23 cellular contexts compared by ENCODE assay signal in genomic region chr6:156841508-156841907, GRCh38.
"Had no signal": no experiment of that assay in that cellular context is flagged by ENCODE, and none has a peak within 500 bp of the region (broad histone marks: within the 10 kb centered on the region; RNA-seq: fewer than 3 reads in every experiment).

No MANE protein-coding gene starts in this region.

- H3K27ac Mint-ChIP-seq: activated CD4-positive, alpha-beta memory T cell treated with anti-CD3 and anti-CD28 coated beads for 36 hours; activated CD4-positive, alpha-beta T cell treated with anti-CD3 and anti-CD28 coated beads, Interleukin-2, amount 10 ng/mL, durations not matched to agents 24 days and 14 days; activated naive CD4-positive, alpha-beta T cell treated with anti-CD3 and anti-CD28 coated beads, Interleukin-2, amount 50 U/mL, for 24 hours; activated naive CD8-positive, alpha-beta T cell treated with anti-CD3 and anti-CD28 coated beads, Interleukin-2, amount 50 U/mL, for 24 hours had no signal

- H3K4me1 ChIP-seq: colonic mucosa had no signal

- H3K27me3 Mint-ChIP-seq: activated CD4-positive, alpha-beta memory T cell treated with anti-CD3 and anti-CD28 coated beads for 36 hours; activated CD4-positive, alpha-beta T cell treated with anti-CD3 and anti-CD28 coated beads, Interleukin-2, amount 10 ng/mL, durations not matched to agents 24 days and 14 days; activated naive CD4-positive, alpha-beta T cell treated with anti-CD3 and anti-CD28 coated beads, Interleukin-2, amount 50 U/mL, for 24 hours; activated naive CD8-positive, alpha-beta T cell treated with anti-CD3 and anti-CD28 coated beads, Interleukin-2, amount 50 U/mL, for 24 hours; natural killer cell treated with Interleukin-12 subunit alpha and Interleukin-12 subunit beta and Interleukin-15 and Interleukin-18, amount 100 ng/mL, for 72 hours had no signal

- DNase-seq: activated CD4-positive, alpha-beta memory T cell treated with anti-CD3 and anti-CD28 coated beads for 36 hours; activated CD4-positive, alpha-beta T cell treated with anti-CD3 and anti-CD28 coated beads, Interleukin-2, amount 10 ng/mL, durations not matched to agents 24 days and 14 days; activated CD4-positive, CD25-positive, alpha-beta regulatory T cell treated with anti-CD3 and anti-CD28 coated beads, Interleukin-2, amount 50 U/mL, for 72 hours; activated CD8-positive, alpha-beta memory T cell treated with anti-CD3 and anti-CD28 coated beads, Interleukin-2, amount 50 U/mL, for 4 hours; activated naive CD8-positive, alpha-beta T cell treated with anti-CD3 and anti-CD28 coated beads, Interleukin-2, amount 50 U/mL, for 24 hours; activated T-cell treated with anti-CD3 and anti-CD28 coated beads, Interleukin-2, amount 50 U/mL, for 1 hour; amygdala; colonic mucosa; effector CD8-positive, alpha-beta T cell; erythroblast; heart right ventricle; kidney glomerular epithelial cell; mucosa of descending colon; right cardiac atrium; stimulated activated CD4-positive, alpha-beta T cell treated with anti-CD3 and anti-CD28 coated beads, Interleukin-4, amount 100 ng/mL, for 24 hours; T-helper 2 cell; tibial artery; upper lobe of right lung had no signal

- H3K27ac ChIP-seq: colonic mucosa, suprapubic skin, upper lobe of right lung had no signal

- H3K27me3 ChIP-seq: colonic mucosa, heart right ventricle, suprapubic skin, tibial artery, upper lobe of right lung had no signal

- H3K4me3 ChIP-seq: colonic mucosa, heart right ventricle, lung, mucosa of descending colon, suprapubic skin, tibial artery, upper lobe of right lung had no signal

- H3K36me3 Mint-ChIP-seq: activated CD4-positive, alpha-beta memory T cell treated with anti-CD3 and anti-CD28 coated beads for 36 hours; natural killer cell treated with Interleukin-12 subunit alpha and Interleukin-12 subunit beta and Interleukin-15 and Interleukin-18, amount 100 ng/mL, for 72 hours had no signal

- H3K4me3 Mint-ChIP-seq: activated CD4-positive, alpha-beta memory T cell treated with anti-CD3 and anti-CD28 coated beads for 36 hours; activated CD4-positive, alpha-beta T cell treated with anti-CD3 and anti-CD28 coated beads, Interleukin-2, amount 10 ng/mL, durations not matched to agents 24 days and 14 days; activated naive CD4-positive, alpha-beta T cell treated with anti-CD3 and anti-CD28 coated beads, Interleukin-2, amount 50 U/mL, for 24 hours; activated naive CD8-positive, alpha-beta T cell treated with anti-CD3 and anti-CD28 coated beads, Interleukin-2, amount 50 U/mL, for 24 hours; natural killer cell treated with Interleukin-12 subunit alpha and Interleukin-12 subunit beta and Interleukin-15 and Interleukin-18, amount 100 ng/mL, for 72 hours; stimulated activated effector memory CD8-positive, alpha-beta T cell treated with anti-CD3 and anti-CD28 coated beads, Interleukin-12 subunit alpha, Interleukin-12 subunit beta, amount 100 ng/mL, for 72 hours had no signal

- H3K36me3 ChIP-seq: colonic mucosa, suprapubic skin, tibial artery, upper lobe of right lung had no signal

- H3K9me3 Mint-ChIP-seq: activated CD4-positive, alpha-beta memory T cell treated with anti-CD3 and anti-CD28 coated beads for 36 hours; activated CD4-positive, alpha-beta T cell treated with anti-CD3 and anti-CD28 coated beads, Interleukin-2, amount 10 ng/mL, durations not matched to agents 24 days and 14 days; activated naive CD4-positive, alpha-beta T cell treated with anti-CD3 and anti-CD28 coated beads, Interleukin-2, amount 50 U/mL, for 24 hours; activated naive CD8-positive, alpha-beta T cell treated with anti-CD3 and anti-CD28 coated beads, Interleukin-2, amount 50 U/mL, for 24 hours; natural killer cell treated with Interleukin-12 subunit alpha and Interleukin-12 subunit beta and Interleukin-15 and Interleukin-18, amount 100 ng/mL, for 72 hours; stimulated activated effector memory CD8-positive, alpha-beta T cell treated with anti-CD3 and anti-CD28 coated beads, Interleukin-12 subunit alpha, Interleukin-12 subunit beta, amount 100 ng/mL, for 72 hours had no signal

- H3K9me3 ChIP-seq: colonic mucosa, heart right ventricle, mucosa of descending colon, suprapubic skin, tibial artery, upper lobe of right lung had no signal
